Comparison of ENCODE assay signal across 25 cellular contexts in genomic region chr7:94741179-94741578, GRCh38.
"Had no signal": no experiment of that assay in that cellular context is flagged by ENCODE, and none has a peak within 500 bp of the region (broad histone marks: within the 10 kb centered on the region; RNA-seq: fewer than 3 reads in every experiment).

No MANE protein-coding gene starts in this region.

- H3K4me2 ChIP-seq: smooth muscle cell had no signal

- H3K36me3 ChIP-seq: esophagus squamous epithelium, gastrocnemius medialis, heart left ventricle, lower lobe of right lung, suprapubic skin had no signal

- H3K4me1 Mint-ChIP-seq: brain; central memory CD8-positive, alpha-beta T cell; immature natural killer cell; WTC11 had no signal

- H3K36me3 Mint-ChIP-seq: activated naive CD8-positive, alpha-beta T cell; brain; immature natural killer cell; mesothelial cell of epicardium; type B pancreatic cell; WTC11 had no signal

- H3K27ac Mint-ChIP-seq: activated CD4-positive, alpha-beta memory T cell treated with anti-CD3 and anti-CD28 coated beads, Interleukin-2, amount 10 ng/mL, durations not matched to agents 7 days and 5 days; activated naive CD8-positive, alpha-beta T cell; activated T-cell treated with anti-CD3 and anti-CD28 coated beads, Interleukin-2, amount 50 U/mL, for 72 hours; brain; immature natural killer cell; mesothelial cell of epicardium; progenitor cell of endocrine pancreas; stimulated activated naive CD8-positive, alpha-beta T cell treated with anti-CD3 and anti-CD28 coated beads, Interleukin-15, Interleukin-2, amounts not matched to agents 100 ng/mL and 50 ng/mL, for 24 hours; T-helper 1 cell treated with Interleukin-12 subunit alpha and Interleukin-12 subunit beta and Interleukin-4 antibody, amounts not matched to agents 30 μg/mL and 1 μg/mL, for 36 hours; type B pancreatic cell; WTC11 had no signal

- H3K9me3 ChIP-seq: esophagus squamous epithelium, gastrocnemius medialis, heart left ventricle, lower lobe of right lung, suprapubic skin had no signal

- ATAC-seq: gastrocnemius medialis, heart left ventricle, left cardiac atrium, lower lobe of right lung, right cardiac atrium, WTC11 had no signal

- H3K27me3 ChIP-seq: esophagus squamous epithelium, gastrocnemius medialis, heart left ventricle, suprapubic skin had no signal

- DNase-seq: activated CD4-positive, alpha-beta memory T cell treated with anti-CD3 and anti-CD28 coated beads, Interleukin-2, amount 10 ng/mL, durations not matched to agents 7 days and 5 days; activated CD4-positive, alpha-beta T cell treated with anti-CD3 and anti-CD28 coated beads for 4 hours; activated CD8-positive, alpha-beta memory T cell treated with anti-CD3 and anti-CD28 coated beads, Interleukin-2, amount 50 U/mL, for 4 hours; activated gamma-delta T cell treated with Interleukin-2 at 50 U/mL for 16 hours; activated T-cell treated with anti-CD3 and anti-CD28 coated beads, Interleukin-2, amount 50 U/mL, for 72 hours; cortex of kidney; effector CD4-positive, alpha-beta T cell; esophagus squamous epithelium; gastrocnemius medialis; heart left ventricle; immature natural killer cell; left cardiac atrium; lower lobe of right lung; right cardiac atrium had no signal

- H3K27ac ChIP-seq: esophagus squamous epithelium, gastrocnemius medialis, heart left ventricle, lower lobe of right lung, suprapubic skin had no signal

- H3K4me3 ChIP-seq: esophagus squamous epithelium, gastrocnemius medialis, heart left ventricle, lower lobe of right lung, smooth muscle cell, suprapubic skin had no signal

- H3K9me3 Mint-ChIP-seq: activated CD4-positive, alpha-beta memory T cell treated with anti-CD3 and anti-CD28 coated beads, Interleukin-2, amount 10 ng/mL, durations not matched to agents 7 days and 5 days; activated T-cell treated with anti-CD3 and anti-CD28 coated beads, Interleukin-2, amount 50 U/mL, for 72 hours; brain; central memory CD8-positive, alpha-beta T cell; mesothelial cell of epicardium; stimulated activated naive CD8-positive, alpha-beta T cell treated with anti-CD3 and anti-CD28 coated beads, Interleukin-15, Interleukin-2, amounts not matched to agents 100 ng/mL and 50 ng/mL, for 24 hours; T-helper 1 cell treated with Interleukin-12 subunit alpha and Interleukin-12 subunit beta and Interleukin-4 antibody, amounts not matched to agents 30 μg/mL and 1 μg/mL, for 36 hours; type B pancreatic cell; WTC11 had no signal

- H3K27me3 Mint-ChIP-seq: activated CD4-positive, alpha-beta memory T cell treated with anti-CD3 and anti-CD28 coated beads, Interleukin-2, amount 10 ng/mL, durations not matched to agents 7 days and 5 days; activated naive CD8-positive, alpha-beta T cell; brain; central memory CD8-positive, alpha-beta T cell; progenitor cell of endocrine pancreas; stimulated activated naive CD8-positive, alpha-beta T cell treated with anti-CD3 and anti-CD28 coated beads, Interleukin-15, Interleukin-2, amounts not matched to agents 100 ng/mL and 50 ng/mL, for 24 hours; type B pancreatic cell had no signal

- H3K4me3 Mint-ChIP-seq: activated CD4-positive, alpha-beta memory T cell treated with anti-CD3 and anti-CD28 coated beads, Interleukin-2, amount 10 ng/mL, durations not matched to agents 7 days and 5 days; activated naive CD8-positive, alpha-beta T cell; activated T-cell treated with anti-CD3 and anti-CD28 coated beads, Interleukin-2, amount 50 U/mL, for 72 hours; brain; central memory CD8-positive, alpha-beta T cell; immature natural killer cell; mesothelial cell of epicardium; stimulated activated naive CD8-positive, alpha-beta T cell treated with anti-CD3 and anti-CD28 coated beads, Interleukin-15, Interleukin-2, amounts not matched to agents 100 ng/mL and 50 ng/mL, for 24 hours; T-helper 1 cell treated with Interleukin-12 subunit alpha and Interleukin-12 subunit beta and Interleukin-4 antibody, amounts not matched to agents 30 μg/mL and 1 μg/mL, for 36 hours; type B pancreatic cell; WTC11 had no signal

- H3K4me1 ChIP-seq: esophagus squamous epithelium, gastrocnemius medialis, heart left ventricle, lower lobe of right lung, suprapubic skin had no signal
